9 cellular contexts compared by ENCODE assay signal in genomic region chr2:240921319-240922233, GRCh38. TPM values are rescaled to one million over a fixed set of nuclear protein-coding genes. Genes with fewer than 3 reads are reported as not detected.
DNase-seq lines count a peak whose midpoint lies in the region; ATAC-seq and TF ChIP-seq lines count a peak whose summit lies in the region.
"Had no signal": no experiment of that assay in that cellular context is flagged by ENCODE, and none has a peak within 500 bp of the region (broad histone marks: within the 10 kb centered on the region; RNA-seq: fewer than 3 reads in every experiment).

No MANE protein-coding gene starts in this region.

- peak overlapping the region; percentile 93 for H2AK5ac ChIP-seq in neuronal stem cell (ENCODE audit: low read depth, low read length)

- H3K4me3 ChIP-seq in PC-3 (ENCODE audit: low read length) (no peak overlapping the region), endodermal cell (ENCODE audit: low read length) (no peak overlapping the region), neuronal stem cell (ENCODE audit: low read length in 2 of 2) (no peak overlapping the region)

- no peaks in the 10 kb centered on the region for H3K36me3 ChIP-seq in PC-3 (ENCODE audit: low read depth, low read length)
- no peaks in the 10 kb centered on the region for H3K36me3 ChIP-seq in endodermal cell (ENCODE audit: control insufficient read depth, insufficient read depth, low read length)
- H3K36me3 ChIP-seq in neuronal stem cell (replicated peaks in 1 of 2; ENCODE audit: control insufficient read depth in 2 of 2, insufficient read depth in 2 of 2, low read length in 2 of 2), result no peaks in the 10 kb centered on the region

- no peak overlapping the region for H3K4me3 Mint-ChIP-seq in endodermal cell

- no peaks in the 10 kb centered on the region for H3K9me2 ChIP-seq in PC-3 (replicated peaks; ENCODE audit: low read length)

- DNase-seq in AG20443 (ENCODE audit: low spot score), result peak; percentile 97
- DNase-seq in PC-3, result peak; percentile 71
- peak; percentile 31 for DNase-seq in endodermal cell
- no peak for DNase-seq in neuronal stem cell (ENCODE audit: low spot score)
- no peak for DNase-seq in COLO829 (ENCODE audit: low spot score)
- no peak for DNase-seq in NCI-H526 treated with DMSO at 0.1 percent for 48 hours (lab: John Stamatoyannopoulos, UW)
- DNase-seq in DMS79 treated with DMSO at 0.1 percent for 48 hours (lab: John Stamatoyannopoulos, UW), result no peak
- no peak for DNase-seq in UCSD-AML1 (lab: John Stamatoyannopoulos, UW; ENCODE audit: unreplicated experiment)
- DNase-seq: NCI-H1105 treated with DMSO at 0.1 percent for 48 hours had no signal

- H3K23ac ChIP-seq in neuronal stem cell (ENCODE audit: low read depth, low read length, poor library complexity), result no peak overlapping the region

- H3K36me3 Mint-ChIP-seq in endodermal cell (ENCODE audit: low read depth), result no peaks in the 10 kb centered on the region

- H3K4me1 ChIP-seq in PC-3 (ENCODE audit: insufficient read depth, low read length), result peaks cover 12% of the 10 kb centered on the region
- H3K4me1 ChIP-seq in endodermal cell (ENCODE audit: control insufficient read depth, insufficient read depth, low read length), result no peaks in the 10 kb centered on the region
- peaks cover 2 to 7% of the 10 kb centered on the region in 2 donors for H3K4me1 ChIP-seq in neuronal stem cell (ENCODE audit: control insufficient read depth in 2 of 2, insufficient read depth in 1 of 2, low read depth in 1 of 2, low read length in 2 of 2)

- peak overlapping the region; percentile 57 for H3K18ac ChIP-seq in neuronal stem cell (ENCODE audit: low read length)

- H3K9ac ChIP-seq in PC-3 (ENCODE audit: low read length) (no peak overlapping the region), endodermal cell (ENCODE audit: extremely low read depth, low read length, poor library complexity, severe bottlenecking) (no peak overlapping the region), neuronal stem cell (ENCODE audit: low read depth, low read length, poor library complexity) (peak overlapping the region; percentile 44)

- H2BK5ac ChIP-seq in neuronal stem cell (ENCODE audit: low read length), result no peak overlapping the region

- no TSS peak for BruUV-seq in PC-3 (replicated peaks; lab: Mats Ljungman, UMichigan)

- H3K27ac ChIP-seq in PC-3 (ENCODE audit: low read length) (no peak overlapping the region; the same call in 1 of the 2 replicates), endodermal cell (ENCODE audit: low read depth, low read length) (no peak overlapping the region), neuronal stem cell (replicated peaks; ENCODE audit: low read length) (no peak overlapping the region)

- H3K27me3 ChIP-seq in PC-3 (ENCODE audit: low read length) (no peaks in the 10 kb centered on the region), endodermal cell (ENCODE audit: control insufficient read depth, insufficient read depth, low read length, poor library complexity, severe bottlenecking) (no peaks in the 10 kb centered on the region), neuronal stem cell (ENCODE audit: control insufficient read depth in 3 of 3, insufficient read depth in 3 of 3, low read depth in 1 of 3, low read length in 3 of 3) (peaks cover 0 to 44% (median 0%) of the 10 kb centered on the region in 3 experiments)

- H3K14ac ChIP-seq in neuronal stem cell (ENCODE audit: low read length), result no peak overlapping the region

- CTCF ChIA-PET in PC-3 (lab: Charles Lee), result no interaction called here

- peak overlapping the region; percentile 41 for H2BK12ac ChIP-seq in neuronal stem cell (ENCODE audit: low read length)

- 92 to 94% methylated on average over 13 to 14 of the region's 14 CpGs for WGBS in endodermal cell (ENCODE audit: insufficient coverage in 1 of 2, insufficient read length in 1 of 2), 2 experiments
- no CpG with 5 or more reads among the region's 14 CpGs for WGBS in neuronal stem cell (ENCODE audit: extremely low coverage in 2 of 2, insufficient read length in 2 of 2, insufficient replicate concordance in 1 of 2), 2 donors

- no peaks in the 10 kb centered on the region for H3K9me3 ChIP-seq in PC-3 (ENCODE audit: low read length)
- H3K9me3 ChIP-seq in endodermal cell (ENCODE audit: control insufficient read depth, low read length), result no peaks in the 10 kb centered on the region
- H3K9me3 ChIP-seq in neuronal stem cell (replicated peaks in 1 of 2; ENCODE audit: control insufficient read depth in 2 of 2, insufficient read depth in 1 of 2, low read depth in 1 of 2, low read length in 2 of 2), result no peaks in the 10 kb centered on the region

- H4K20me1 ChIP-seq in PC-3 (ENCODE audit: low read length), result no peaks in the 10 kb centered on the region

- peaks cover 1% of the 10 kb centered on the region for H3K27me3 Mint-ChIP-seq in endodermal cell (ENCODE audit: insufficient read depth)

- no peak overlapping the region for H3K27ac Mint-ChIP-seq in endodermal cell

- no peaks in the 10 kb centered on the region for H3F3A ChIP-seq in PC-3 (ENCODE audit: low read length, unreplicated experiment)

- peak; percentile 86 for ATAC-seq in PC-3

- H3K4me2 ChIP-seq in PC-3 (ENCODE audit: low read length) (peak overlapping the region; percentile 35), neuronal stem cell (ENCODE audit: insufficient read depth, low read length, poor library complexity, severe bottlenecking) (no peak overlapping the region)

- no peak for TF ChIP-seq CTCF in PC-3 (conservative IDR thresholded peaks at IDR 0.05; ENCODE audit: low read depth, low read length)
- TF ChIP-seq CTCF in endodermal cell (conservative IDR thresholded peaks at IDR 0.05), result no peak

- POLR2A ChIA-PET in PC-3 (lab: Charles Lee; ENCODE audit: unreplicated experiment), result interaction anchor here (0.6 kb wide), 1 partner anchor 29 kb away, joined by 10 read pairs; no protein-coding TSS in a partner anchor

- H3K79me1 ChIP-seq in neuronal stem cell (ENCODE audit: low read depth, low read length), result peaks cover 5% of the 10 kb centered on the region

- intact Hi-C loops in PC-3 (cut with micrococcal nuclease), result no loop called here

- H4K8ac ChIP-seq in neuronal stem cell (ENCODE audit: low read depth, low read length), result peak overlapping the region; percentile 3

- peak overlapping the region; percentile 75 for H2BK15ac ChIP-seq in neuronal stem cell (ENCODE audit: low read length)

- peak overlapping the region; percentile 66 for H3K4ac ChIP-seq in neuronal stem cell (ENCODE audit: low read length)

- no peaks in the 10 kb centered on the region for H3K4me1 Mint-ChIP-seq in endodermal cell

- H4K91ac ChIP-seq in neuronal stem cell (ENCODE audit: low read depth, low read length, poor library complexity), result no peak overlapping the region

- H3K79me2 ChIP-seq in PC-3 (ENCODE audit: low read length), result no peaks in the 10 kb centered on the region

- no peak overlapping the region for H2AFZ ChIP-seq in PC-3 (ENCODE audit: low read length)
- no peak overlapping the region for H2AFZ ChIP-seq in neuronal stem cell (ENCODE audit: low read length)

- H3K9me3 Mint-ChIP-seq in endodermal cell, result no peaks in the 10 kb centered on the region

- H2BK120ac ChIP-seq in neuronal stem cell (ENCODE audit: low read depth, low read length), result no peak overlapping the region

RNA-seq across cellular contexts. Expression of gene CROCC2, which starts 15.4 kb away (rescaled TPM):
- total RNA-seq in PC-3 (2014; rRNA removed), result not detected in 2 replicates
- not detected for total RNA-seq in endodermal cell
- polyA plus RNA-seq in endodermal cell (2013, experiment 1 of 2), result not detected
- polyA plus RNA-seq in endodermal cell (2013, experiment 2 of 2), result not detected
- not detected for polyA plus RNA-seq in neuronal stem cell (2013, experiment 1 of 2)
- not detected for polyA plus RNA-seq in neuronal stem cell (2013, experiment 2 of 2)

RNA-seq across cellular contexts. Expression of gene MAB21L4, which starts 25.6 kb away (rescaled TPM):
- total RNA-seq in PC-3 (2014; rRNA removed) (0.12 and 1.0 TPM in 2 replicates), endodermal cell (under 1 TPM in 1 of 2 donors, not detected in 1; 0.31 TPM)
- not detected for polyA plus RNA-seq in endodermal cell (2013, experiment 1 of 2)
- polyA plus RNA-seq in endodermal cell (2013, experiment 2 of 2), result not detected
- polyA plus RNA-seq in neuronal stem cell (2013, experiment 1 of 2), result not detected
- polyA plus RNA-seq in neuronal stem cell (2013, experiment 2 of 2), result not detected

RNA-seq across cellular contexts. Expression of gene AGXT, which starts 53.0 kb away (rescaled TPM):
- total RNA-seq in PC-3 (2014; rRNA removed), result not detected in 2 replicates
- total RNA-seq in endodermal cell, result under 1 TPM in 1 of 2 donors, not detected in 1; 0.31 TPM
- polyA plus RNA-seq in endodermal cell (2013, experiment 1 of 2), result not detected
- not detected for polyA plus RNA-seq in endodermal cell (2013, experiment 2 of 2)
- not detected for polyA plus RNA-seq in neuronal stem cell (2013, experiment 1 of 2)
- not detected for polyA plus RNA-seq in neuronal stem cell (2013, experiment 2 of 2)

Comparison
In these comparisons a context has a peak if more than half of its experiments do, and no peak if none do; other contexts are left out.
1. DNase-seq: peak in AG20443 (single experiment), PC-3 (single experiment) and endodermal cell (single experiment); none in neuronal stem cell (single experiment), COLO829 (single experiment), NCI-H526 treated with DMSO at 0.1 percent for 48 hours (single experiment), DMS79 treated with DMSO at 0.1 percent for 48 hours (single experiment) and UCSD-AML1 (single experiment).